1 cellular context compared by ENCODE assay signal in genomic region chr2:218953366-218953954, GRCh38.
TF ChIP-seq lines count a peak whose summit lies in the region.

No MANE protein-coding gene starts in this region.

TF ChIP-seq in H1, 55 proteins besides CTCF, POLR2A, EP300 and RAD21:
- no peak for TF ChIP-seq ATF2 (IDR thresholded peaks at IDR 0.05; ENCODE audit: low read length)
- no peak for TF ChIP-seq TAF1 (IDR thresholded peaks at IDR 0.05; ENCODE audit: low read depth, low read length)
- TF ChIP-seq FOSL1 (IDR thresholded peaks at IDR 0.05; ENCODE audit: insufficient read depth, low read depth, low read length), result no peak
- no peak for TF ChIP-seq KDM4A (IDR thresholded peaks at IDR 0.05; ENCODE audit: low read depth, low read length, severe bottlenecking)
- TF ChIP-seq CREB1 (IDR thresholded peaks at IDR 0.05), result no peak
- TF ChIP-seq RBBP5 (IDR thresholded peaks at IDR 0.05; ENCODE audit: borderline replicate concordance, low read depth, low read length), result no peak
- no peak for TF ChIP-seq JUN (IDR thresholded peaks at IDR 0.05; ENCODE audit: low read depth, low read length)
- no peak for TF ChIP-seq YY1 (IDR thresholded peaks at IDR 0.05; ENCODE audit: low read depth, low read length)
- TF ChIP-seq EZH2 (IDR thresholded peaks at IDR 0.05; ENCODE audit: low read depth, low read length, severe bottlenecking), result no peak
- no peak for TF ChIP-seq CEBPB (IDR thresholded peaks at IDR 0.05; ENCODE audit: low read depth, low read length)
- no peak for TF ChIP-seq E2F6 (IDR thresholded peaks at IDR 0.05)
- TF ChIP-seq BRCA1 (IDR thresholded peaks at IDR 0.05; ENCODE audit: low read depth, low read length), result no peak
- no peak for TF ChIP-seq BACH1 (IDR thresholded peaks at IDR 0.05; ENCODE audit: low read length)
- no peak for TF ChIP-seq PHF8 (conservative IDR thresholded peaks at IDR 0.05; ENCODE audit: low read depth, low read length)
- no peak for TF ChIP-seq TAF7 (optimal IDR thresholded peaks at IDR 0.05; ENCODE audit: borderline replicate concordance, low read depth, low read length)
- TF ChIP-seq GTF2F1 (IDR thresholded peaks at IDR 0.05; ENCODE audit: borderline replicate concordance, low read depth, low read length), result no peak
- no peak for TF ChIP-seq SUZ12 (IDR thresholded peaks at IDR 0.05; ENCODE audit: low read length)
- no peak for TF ChIP-seq KDM1A (IDR thresholded peaks at IDR 0.05; ENCODE audit: borderline replicate concordance, low read length)
- TF ChIP-seq NRF1 (IDR thresholded peaks at IDR 0.05; ENCODE audit: low read depth, low read length), result no peak
- no peak for TF ChIP-seq SRF (IDR thresholded peaks at IDR 0.05; ENCODE audit: low read depth, low read length)
